ENCODE assay signal across 1 cellular context in genomic region chr7:23242321-23242720, GRCh38.
TF ChIP-seq lines count a peak whose summit lies in the region.

No MANE protein-coding gene starts in this region.

TF ChIP-seq in H1, 55 proteins besides CTCF, POLR2A, EP300 and RAD21 (continued from another document):
- no peak for TF ChIP-seq RXRA (IDR thresholded peaks at IDR 0.05; ENCODE audit: insufficient read depth, low read depth, low read length)
- TF ChIP-seq, protein P1, sequence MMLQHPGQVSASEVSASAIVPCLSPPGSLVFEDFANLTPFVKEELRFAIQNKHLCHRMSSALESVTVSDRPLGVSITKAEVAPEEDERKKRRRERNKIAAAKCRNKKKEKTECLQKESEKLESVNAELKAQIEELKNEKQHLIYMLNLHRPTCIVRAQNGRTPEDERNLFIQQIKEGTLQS (IDR thresholded peaks at IDR 0.05; ENCODE audit: insufficient read depth, low read depth, low read length): no peak
- no peak for TF ChIP-seq SIX5 (IDR thresholded peaks at IDR 0.05; ENCODE audit: low read depth, low read length)
- TF ChIP-seq TBP (IDR thresholded peaks at IDR 0.05; ENCODE audit: low read depth, low read length): no peak
- TF ChIP-seq CHD1 (IDR thresholded peaks at IDR 0.05; ENCODE audit: low read depth, low read length): no peak
